In the genomic region with DNA sequence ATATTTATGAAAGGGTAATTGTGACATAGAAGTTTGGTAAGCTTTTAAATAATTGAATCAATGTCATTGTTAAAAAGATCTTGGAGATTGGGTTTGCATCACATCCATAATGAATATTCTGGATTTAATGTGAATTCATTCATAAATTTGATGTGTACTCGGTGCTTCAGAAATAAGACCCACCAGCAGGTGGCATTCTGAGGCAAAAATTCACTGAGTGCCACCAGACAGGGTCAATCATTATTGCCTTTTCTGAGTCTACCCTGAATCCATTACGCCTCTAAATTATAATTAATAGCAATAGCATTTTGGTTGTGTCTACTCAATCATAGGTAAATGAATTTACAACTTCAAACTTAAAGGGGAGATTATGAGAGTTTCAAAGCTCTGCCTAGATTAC, we compare ENCODE assay signal across 12 cellular contexts. TPM values are rescaled to one million over a fixed set of nuclear protein-coding genes. Genes with fewer than 3 reads are reported as not detected.
A peak's percentile ranks its signal among the peaks of the same experiment; 100 is the strongest.
DNase-seq lines count a peak whose midpoint lies in the region; TF ChIP-seq lines count a peak whose summit lies in the region.
"Had no signal": no experiment of that assay in that cellular context is flagged by ENCODE, and none has a peak within 500 bp of the region (broad histone marks: within the 10 kb centered on the region; RNA-seq: fewer than 3 reads in every experiment).

No MANE protein-coding gene starts in this region.

- no peak overlapping the region for H3K4me2 ChIP-seq in MM.1S (ENCODE audit: low read depth, low read length)

- no peaks in the 10 kb centered on the region for H3K79me2 ChIP-seq in MM.1S (ENCODE audit: low read length)

- H3F3A ChIP-seq in MM.1S (ENCODE audit: insufficient read depth, low read length), result no peaks in the 10 kb centered on the region

- peaks cover 12% of the 10 kb centered on the region for H3K27me3 Mint-ChIP-seq in progenitor cell of endocrine pancreas
- H3K27me3 Mint-ChIP-seq: activated naive CD8-positive, alpha-beta T cell treated with anti-CD3 and anti-CD28 coated beads, Interleukin-2, amount 10 ng/mL, durations not matched to agents 7 days and 5 days had no signal

- no peaks in the 10 kb centered on the region for H3K9me3 ChIP-seq in MM.1S (replicated peaks; ENCODE audit: insufficient read depth, low read length)

- H3K9ac ChIP-seq in MM.1S (ENCODE audit: low read length), result no peak overlapping the region

- peak; percentile 46 for TF ChIP-seq CTCF in MM.1S (IDR thresholded peaks at IDR 0.05; ENCODE audit: low read length)
- peak; percentile 38 for TF ChIP-seq CTCF in cardiac fibroblast (IDR thresholded peaks at IDR 0.05; ENCODE audit: low read depth, low read length)
- TF ChIP-seq CTCF in progenitor cell of endocrine pancreas (IDR thresholded peaks at IDR 0.05; ENCODE audit: unreplicated experiment), result peak; percentile 52

- no peaks in the 10 kb centered on the region for H4K20me1 ChIP-seq in MM.1S (ENCODE audit: insufficient read depth, low read length)

- DNase-seq in NCI-H1417 (lab: John Stamatoyannopoulos, UW) (peak in 2 of 3 experiments; percentile 5 to 6), NCI-H1417 treated with DMSO at 0.1 percent for 48 hours (lab: John Stamatoyannopoulos, UW) (no peak), MM.1S (peak; percentile 12), cardiac fibroblast (ENCODE audit: low read depth in 2 of 2) (peak in 1 of 2 donors; percentile 4), progenitor cell of endocrine pancreas (ENCODE audit: low spot score, unreplicated experiment) (no peak), AG08396 (ENCODE audit: low spot score) (no peak), kidney glomerular epithelial cell (lab: John Stamatoyannopoulos, UW) (no peak)
- DNase-seq in stimulated activated naive CD4-positive, alpha-beta T cell (lab: John Stamatoyannopoulos, UW), result no peak
- DNase-seq: activated CD4-positive, alpha-beta T cell treated with anti-CD3 and anti-CD28 coated beads for 4 hours; activated naive CD8-positive, alpha-beta T cell treated with anti-CD3 and anti-CD28 coated beads, Interleukin-2, amount 10 ng/mL, durations not matched to agents 7 days and 5 days; RPMI8226; stimulated activated CD4-positive, alpha-beta T cell treated with anti-CD3 and anti-CD28 coated beads, Interleukin-1b, Interleukin-23, amount 100 ng/mL, for 48 hours had no signal

- H3K9me3 Mint-ChIP-seq in progenitor cell of endocrine pancreas (ENCODE audit: low read depth), result no peaks in the 10 kb centered on the region

- H3K4me1 Mint-ChIP-seq in progenitor cell of endocrine pancreas (ENCODE audit: low read depth), result no peaks in the 10 kb centered on the region

- H3K9me2 ChIP-seq in MM.1S (replicated peaks; ENCODE audit: insufficient read depth, low read length), result no peaks in the 10 kb centered on the region

- no peaks in the 10 kb centered on the region for H3K4me1 ChIP-seq in MM.1S (ENCODE audit: low read length)

- no peak overlapping the region for H2AFZ ChIP-seq in MM.1S (ENCODE audit: low read length)

- no peak overlapping the region for H3K4me3 Mint-ChIP-seq in progenitor cell of endocrine pancreas (ENCODE audit: low read depth)
- H3K4me3 Mint-ChIP-seq: activated naive CD8-positive, alpha-beta T cell treated with anti-CD3 and anti-CD28 coated beads, Interleukin-2, amount 10 ng/mL, durations not matched to agents 7 days and 5 days had no signal

- H3K27ac ChIP-seq in MM.1S (ENCODE audit: low read length), result no peak overlapping the region

- H3K27me3 ChIP-seq in MM.1S (replicated peaks; ENCODE audit: insufficient read depth, low read length), result no peaks in the 10 kb centered on the region

- H3K4me3 ChIP-seq in MM.1S (ENCODE audit: low read length), result no peak overlapping the region
- no peak overlapping the region for H3K4me3 ChIP-seq in cardiac fibroblast (replicated peaks in 1 of 2; ENCODE audit: low read depth in 2 of 2, low read length in 2 of 2)

- no peaks in the 10 kb centered on the region for H3K36me3 ChIP-seq in MM.1S (replicated peaks; ENCODE audit: insufficient read depth, low read length)

- H3K36me3 Mint-ChIP-seq in progenitor cell of endocrine pancreas (ENCODE audit: insufficient read depth), result no peaks in the 10 kb centered on the region
- H3K36me3 Mint-ChIP-seq: activated naive CD8-positive, alpha-beta T cell treated with anti-CD3 and anti-CD28 coated beads, Interleukin-2, amount 10 ng/mL, durations not matched to agents 7 days and 5 days had no signal

- H3K27ac Mint-ChIP-seq in progenitor cell of endocrine pancreas, result no peak overlapping the region
- H3K27ac Mint-ChIP-seq: activated naive CD8-positive, alpha-beta T cell treated with anti-CD3 and anti-CD28 coated beads, Interleukin-2, amount 10 ng/mL, durations not matched to agents 7 days and 5 days had no signal

RNA-seq across cellular contexts. Expression of gene TRPC7, which starts 1.0 kb away (rescaled TPM):
- 0.22 TPM in 1 of 2 replicates, not detected in the other for total RNA-seq in progenitor cell of endocrine pancreas
- total RNA-seq: activated naive CD8-positive, alpha-beta T cell treated with anti-CD3 and anti-CD28 coated beads, Interleukin-2, amount 10 ng/mL, durations not matched to agents 7 days and 5 days had no signal

Comparison
In these comparisons a context has a peak if more than half of its experiments do, and no peak if none do; other contexts are left out.
1. DNase-seq: peak in NCI-H1417 (2 of 3) and MM.1S (single experiment); none in NCI-H1417 treated with DMSO at 0.1 percent for 48 hours (single experiment), progenitor cell of endocrine pancreas (single experiment), stimulated activated naive CD4-positive, alpha-beta T cell (0 of 6), AG08396 (single experiment) and kidney glomerular epithelial cell (single experiment).
2. Peak in every context shown above with its lines, with median percentiles within 50 percentile points of each other: CTCF ChIP-seq.